ENCODE assay signal across 18 cellular contexts in the genomic region with DNA sequence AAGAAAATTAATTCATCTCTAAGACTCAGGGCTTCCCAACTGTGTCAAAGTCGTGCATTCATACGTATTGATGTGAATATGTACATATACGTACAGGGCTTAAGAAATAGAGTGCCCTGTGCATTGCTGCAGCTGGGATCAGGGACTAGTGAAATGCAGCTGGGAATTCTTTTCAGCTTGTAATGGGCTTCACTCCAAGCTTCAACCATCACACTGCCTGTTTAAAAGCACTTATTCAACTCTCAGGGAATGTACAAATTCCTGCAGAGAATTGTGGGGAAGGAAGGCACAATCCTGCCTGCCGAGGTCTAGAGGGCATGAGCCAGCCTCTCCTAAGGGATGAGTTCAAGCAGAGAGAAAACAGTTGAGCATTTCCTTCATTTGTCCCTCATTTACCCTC. TPM values are rescaled to one million over a fixed set of nuclear protein-coding genes. Genes with fewer than 3 reads are reported as not detected.
A peak's percentile ranks its signal among the peaks of the same experiment; 100 is the strongest.
DNase-seq lines count a peak whose midpoint lies in the region; ATAC-seq and TF ChIP-seq lines count a peak whose summit lies in the region.
"Had no signal": no experiment of that assay in that cellular context is flagged by ENCODE, and none has a peak within 500 bp of the region (broad histone marks: within the 10 kb centered on the region; RNA-seq: fewer than 3 reads in every experiment).

No MANE protein-coding gene starts in this region.

- no peaks in the 10 kb centered on the region for H3K36me3 ChIP-seq in neuronal stem cell (replicated peaks in 1 of 2; ENCODE audit: control insufficient read depth in 2 of 2, insufficient read depth in 2 of 2, low read length in 2 of 2)
- H3K36me3 ChIP-seq in suprapubic skin = no peaks in the 10 kb centered on the region
- H3K36me3 ChIP-seq: cardiac muscle cell, HAP-1 had no signal

- TF ChIP-seq CTCF in AG10803 (conservative IDR thresholded peaks at IDR 0.05; ENCODE audit: low read length) (no peak), fibroblast of the aortic adventitia (IDR thresholded peaks at IDR 0.05; ENCODE audit: insufficient read depth, low read length) (no peak), suprapubic skin (IDR thresholded peaks at IDR 0.05) (no peak)

- no peak overlapping the region for H4K8ac ChIP-seq in neuronal stem cell (ENCODE audit: low read depth, low read length)

- H3K27ac ChIP-seq in neuronal stem cell (replicated peaks; ENCODE audit: low read length) (peak overlapping the region; percentile 5), suprapubic skin (no peak overlapping the region)
- H3K27ac ChIP-seq: cardiac muscle cell, VCaP had no signal

- H2BK5ac ChIP-seq in neuronal stem cell (ENCODE audit: low read length) = no peak overlapping the region

- H2AFZ ChIP-seq in neuronal stem cell (ENCODE audit: low read length) = peak overlapping the region; percentile 80

- no peaks in the 10 kb centered on the region for H3K79me1 ChIP-seq in neuronal stem cell (ENCODE audit: low read depth, low read length)

- no peak overlapping the region for H3K4ac ChIP-seq in neuronal stem cell (ENCODE audit: low read length)

- H4K91ac ChIP-seq in neuronal stem cell (ENCODE audit: low read depth, low read length, poor library complexity) = no peak overlapping the region

- peak; percentile 24 for DNase-seq in AG10803 (ENCODE audit: low read depth)
- peak; percentile 80 for DNase-seq in astrocyte of the hippocampus (ENCODE audit: low read depth, low spot score)
- DNase-seq in fibroblast of the aortic adventitia (ENCODE audit: low read depth) = peak; percentile 2
- peak; percentile 17 for DNase-seq in neuronal stem cell (ENCODE audit: low spot score)
- no peak for DNase-seq in suprapubic skin (ENCODE audit: low spot score in 2 of 2)
- no peak for DNase-seq in ACHN
- DNase-seq: activated CD4-positive, alpha-beta T cell treated with anti-CD3 and anti-CD28 coated beads, Interleukin-2, amount 50 U/mL, for 48 hours; activated naive CD4-positive, alpha-beta T cell treated with anti-CD3 and anti-CD28 coated beads, Interleukin-2, amount 10 ng/mL, durations not matched to agents 7 days and 5 days; NCI-H1417 treated with DMSO at 0.1 percent for 48 hours; posterior cingulate gyrus; RPMI8226; T-cell had no signal

- H3K4me3 ChIP-seq in AG10803 (ENCODE audit: low read length) = no peak overlapping the region
- H3K4me3 ChIP-seq in fibroblast of the aortic adventitia (ENCODE audit: low read depth, low read length) = no peak overlapping the region
- H3K4me3 ChIP-seq in neuronal stem cell (ENCODE audit: low read length in 2 of 2) = no peak overlapping the region
- H3K4me3 ChIP-seq in suprapubic skin = no peak overlapping the region
- H3K4me3 ChIP-seq: cardiac muscle cell, HAP-1 had no signal

- no peak for TF ChIP-seq EP300 in suprapubic skin (IDR thresholded peaks at IDR 0.05)

- H3K9ac ChIP-seq in neuronal stem cell (ENCODE audit: low read depth, low read length, poor library complexity) = no peak overlapping the region

- no peak for ATAC-seq in HG02970 (IDR thresholded peaks at IDR 0.05; ENCODE audit: low FRiP score, unreplicated experiment)
- ATAC-seq in HG02981 (IDR thresholded peaks at IDR 0.05; ENCODE audit: unreplicated experiment) = no peak
- ATAC-seq: stimulated activated effector memory CD8-positive, alpha-beta T cell treated with anti-CD3 and anti-CD28 coated beads, Interleukin-12 subunit alpha, Interleukin-12 subunit beta, amount 100 ng/mL, for 72 hours; T-cell had no signal

- WGBS in neuronal stem cell (ENCODE audit: extremely low coverage in 2 of 2, insufficient read length in 2 of 2, insufficient replicate concordance in 1 of 2), 2 donors = no CpG with 5 or more reads among the region's 4 CpGs
- 57% methylated on average over 4 of the region's 4 CpGs for WGBS in suprapubic skin

- no peak overlapping the region for H2BK15ac ChIP-seq in neuronal stem cell (ENCODE audit: low read length)

- no peak overlapping the region for H2BK12ac ChIP-seq in neuronal stem cell (ENCODE audit: low read length)

- peaks cover 0 to 13% of the 10 kb centered on the region in 2 donors for H3K4me1 ChIP-seq in neuronal stem cell (ENCODE audit: control insufficient read depth in 2 of 2, insufficient read depth in 1 of 2, low read depth in 1 of 2, low read length in 2 of 2)
- no peaks in the 10 kb centered on the region for H3K4me1 ChIP-seq in suprapubic skin
- H3K4me1 ChIP-seq: HAP-1 had no signal

- H2BK120ac ChIP-seq in neuronal stem cell (ENCODE audit: low read depth, low read length) = no peak overlapping the region

- H2AK5ac ChIP-seq in neuronal stem cell (ENCODE audit: low read depth, low read length) = no peak overlapping the region

- H3K9me3 ChIP-seq in neuronal stem cell (replicated peaks in 1 of 2; ENCODE audit: control insufficient read depth in 2 of 2, insufficient read depth in 1 of 2, low read depth in 1 of 2, low read length in 2 of 2) (peaks cover 0 to 4% of the 10 kb centered on the region in 2 donors), suprapubic skin (no peaks in the 10 kb centered on the region)
- H3K9me3 ChIP-seq: HAP-1 had no signal

- H3K14ac ChIP-seq in neuronal stem cell (ENCODE audit: low read length) = no peak overlapping the region

- in situ Hi-C loops in ACHN (cut with HindIII; ENCODE audit: low pct_ligation_motif_present, low pct_unique_long_range_greater_than_20kb, low sequenced_read_pairs) = no loop called here

- no peaks in the 10 kb centered on the region for H3K27me3 ChIP-seq in neuronal stem cell (ENCODE audit: control insufficient read depth in 3 of 3, insufficient read depth in 3 of 3, low read depth in 1 of 3, low read length in 3 of 3)
- H3K27me3 ChIP-seq in suprapubic skin = no peaks in the 10 kb centered on the region
- H3K27me3 ChIP-seq: cardiac muscle cell had no signal

- TF ChIP-seq POLR2A in suprapubic skin (IDR thresholded peaks at IDR 0.05) = no peak

- H3K23ac ChIP-seq in neuronal stem cell (ENCODE audit: low read depth, low read length, poor library complexity) = no peak overlapping the region

- no peak overlapping the region for H3K18ac ChIP-seq in neuronal stem cell (ENCODE audit: low read length)

- H3K4me2 ChIP-seq in neuronal stem cell (ENCODE audit: insufficient read depth, low read length, poor library complexity, severe bottlenecking) = no peak overlapping the region

RNA-seq across cellular contexts. Expression of a gene that starts 59.6 kb away (rescaled TPM):
- total RNA-seq in fibroblast of the aortic adventitia (ENCODE audit: low replicate concordance) (62.3 and 63.9 TPM in 2 replicates), suprapubic skin (10 to 100 TPM; 37.0 to 45.9 (median 39.8) TPM)
- 48.4 TPM for polyA plus RNA-seq in neuronal stem cell (2013, experiment 1 of 2)
- polyA plus RNA-seq in neuronal stem cell (2013, experiment 2 of 2) = 49.4 TPM

Comparison
In these comparisons a context has a peak if more than half of its experiments do, and no peak if none do; other contexts are left out.
1. DNase-seq: peak in AG10803 (single experiment), astrocyte of the hippocampus (single experiment), fibroblast of the aortic adventitia (single experiment) and neuronal stem cell (single experiment); none in suprapubic skin (0 of 2) and ACHN (single experiment).